Comparison of ENCODE assay signal across 22 cellular contexts in genomic region chr20:18986146-18986830, GRCh38.
DNase-seq lines count a peak whose midpoint lies in the region; ATAC-seq and TF ChIP-seq lines count a peak whose summit lies in the region.
"Had no signal": no experiment of that assay in that cellular context is flagged by ENCODE, and none has a peak within 500 bp of the region (broad histone marks: within the 10 kb centered on the region; RNA-seq: fewer than 3 reads in every experiment).

No MANE protein-coding gene starts in this region.

- no peak for TF ChIP-seq CTCF in adrenal gland (IDR thresholded peaks at IDR 0.05)
- no peak for TF ChIP-seq CTCF in mucosa of descending colon (IDR thresholded peaks at IDR 0.05)

- H3K36me3 ChIP-seq in adrenal gland (replicated peaks in 1 of 2) (no peaks in the 10 kb centered on the region), mucosa of descending colon (ENCODE audit: low read depth) (no peaks in the 10 kb centered on the region), subcutaneous abdominal adipose tissue (ENCODE audit: control insufficient read depth in 5 of 5, insufficient read depth in 5 of 5, low read length in 5 of 5) (no peaks in the 10 kb centered on the region)
- H3K36me3 ChIP-seq: BLaER1 treated with 17β-estradiol and CSF1 and Interleukin-3, amounts not matched to agents 10 nM and 100 nM; pancreas had no signal

- no peak overlapping the region for H3K4me3 Mint-ChIP-seq in immature natural killer cell
- H3K4me3 Mint-ChIP-seq: activated T-cell treated with anti-CD3 and anti-CD28 coated beads, Interleukin-2, amount 50 U/mL, for 24 hours; dendritic cell treated with granulocyte-macrophage colony-stimulating factor and Interleukin-4, amounts not matched to agents 40 ng/mL and 50 ng/mL, for 4 days; H9; natural killer cell treated with Interleukin-12 subunit alpha and Interleukin-12 subunit beta and Interleukin-15 and Interleukin-18, amount 100 ng/mL, for 72 hours had no signal

- no peaks in the 10 kb centered on the region for H3K36me3 Mint-ChIP-seq in immature natural killer cell
- H3K36me3 Mint-ChIP-seq: natural killer cell treated with Interleukin-12 subunit alpha and Interleukin-12 subunit beta and Interleukin-15 and Interleukin-18, amount 100 ng/mL, for 72 hours had no signal

- peak; percentile 5 for DNase-seq in Daoy (ENCODE audit: low read depth)
- peak in 4 of 7 donors; percentile 19 to 36 (median 32) for DNase-seq in adrenal gland
- no peak for DNase-seq in mucosa of descending colon
- no peak for DNase-seq in activated CD8-positive, alpha-beta memory T cell treated with anti-CD3 and anti-CD28 coated beads, Interleukin-2, amount 50 U/mL, for 48 hours
- no peak for DNase-seq in medulla oblongata (ENCODE audit: extremely low spot score)
- no peak for DNase-seq in immature natural killer cell
- no peak for DNase-seq in activated CD8-positive, alpha-beta memory T cell treated with anti-CD3 and anti-CD28 coated beads for 24 hours
- DNase-seq: ACHN; activated gamma-delta T cell treated with Interleukin-2 at 50 U/mL for 16 hours; activated T-cell treated with anti-CD3 and anti-CD28 coated beads, Interleukin-2, amount 50 U/mL, for 24 hours; H9; Kasumi-1; NCI-H1694 treated with DMSO at 0.1 percent for 48 hours; NCI-H2171 treated with DMSO at 0.1 percent for 48 hours; NCI-H524 treated with DMSO at 0.1 percent for 48 hours; T-helper 2 cell had no signal

- H3K4me1 Mint-ChIP-seq in immature natural killer cell: no peaks in the 10 kb centered on the region

- H3K4me3 ChIP-seq in adrenal gland: no peak overlapping the region
- no peak overlapping the region for H3K4me3 ChIP-seq in mucosa of descending colon
- no peak overlapping the region for H3K4me3 ChIP-seq in subcutaneous abdominal adipose tissue (ENCODE audit: low read depth in 1 of 5, low read length in 5 of 5)
- H3K4me3 ChIP-seq: BLaER1 treated with 17β-estradiol and CSF1 and Interleukin-3, amounts not matched to agents 10 nM and 100 nM; pancreas; SK-N-MC had no signal

- 54 to 66% (median 65%) methylated on average over 7 of the region's 7 CpGs for WGBS in adrenal gland, 4 donors

- H3K9me3 ChIP-seq in adrenal gland (replicated peaks in 1 of 3) (no peaks in the 10 kb centered on the region), mucosa of descending colon (no peaks in the 10 kb centered on the region), subcutaneous abdominal adipose tissue (ENCODE audit: control insufficient read depth in 5 of 5, low read length in 5 of 5) (no peaks in the 10 kb centered on the region)
- H3K9me3 ChIP-seq: BLaER1 treated with 17β-estradiol and CSF1 and Interleukin-3, amounts not matched to agents 10 nM and 100 nM; pancreas had no signal

- peaks cover 0 to 7% of the 10 kb centered on the region in 2 donors for H3K4me1 ChIP-seq in adrenal gland (replicated peaks in 1 of 2)
- H3K4me1 ChIP-seq in mucosa of descending colon (ENCODE audit: low read depth): no peaks in the 10 kb centered on the region
- peaks cover 2 to 37% (median 33%) of the 10 kb centered on the region in 5 donors for H3K4me1 ChIP-seq in subcutaneous abdominal adipose tissue (ENCODE audit: control insufficient read depth in 5 of 5, insufficient read depth in 5 of 5, low read length in 5 of 5)
- H3K4me1 ChIP-seq: BLaER1 treated with 17β-estradiol and CSF1 and Interleukin-3, amounts not matched to agents 10 nM and 100 nM; pancreas had no signal

- H3K27ac ChIP-seq in adrenal gland (peak overlapping the region in 1 of 5 donors; percentile 47), subcutaneous abdominal adipose tissue (ENCODE audit: low read depth, low read length) (peak overlapping the region; percentile 46)
- H3K27ac ChIP-seq: BLaER1 treated with 17β-estradiol and CSF1 and Interleukin-3, amounts not matched to agents 10 nM and 100 nM; pancreas; SK-N-MC had no signal

- intact Hi-C loops in adrenal gland (cut with DNase I) (no loop called here), mucosa of descending colon (cut with DNase I, micrococcal nuclease) (no loop called here)

- no peaks in the 10 kb centered on the region for H3K27me3 ChIP-seq in adrenal gland
- no peaks in the 10 kb centered on the region for H3K27me3 ChIP-seq in subcutaneous abdominal adipose tissue (ENCODE audit: control insufficient read depth in 5 of 5, insufficient read depth in 4 of 5, low read length in 5 of 5)
- H3K27me3 ChIP-seq: BLaER1 treated with 17β-estradiol and CSF1 and Interleukin-3, amounts not matched to agents 10 nM and 100 nM; pancreas had no signal

- TF ChIP-seq POLR2A in adrenal gland (IDR thresholded peaks at IDR 0.05): no peak

- peak; percentile 25 for ATAC-seq in mucosa of descending colon
- ATAC-seq: natural killer cell treated with Interleukin-12 subunit alpha and Interleukin-12 subunit beta and Interleukin-15 and Interleukin-18, amount 100 ng/mL, for 72 hours had no signal

- no peak overlapping the region for H3K9ac ChIP-seq in subcutaneous abdominal adipose tissue (ENCODE audit: low read length in 5 of 5)
- H3K9ac ChIP-seq: BLaER1 treated with 17β-estradiol and CSF1 and Interleukin-3, amounts not matched to agents 10 nM and 100 nM had no signal

- peaks cover 0 to 4% (median 3%) of the 10 kb centered on the region in 3 donors for H3K27me3 Mint-ChIP-seq in immature natural killer cell (ENCODE audit: low read depth in 3 of 3)
- H3K27me3 Mint-ChIP-seq: dendritic cell treated with granulocyte-macrophage colony-stimulating factor and Interleukin-4, amounts not matched to agents 40 ng/mL and 50 ng/mL, for 4 days had no signal

- no peak overlapping the region for H3K27ac Mint-ChIP-seq in immature natural killer cell
- H3K27ac Mint-ChIP-seq: activated T-cell treated with anti-CD3 and anti-CD28 coated beads, Interleukin-2, amount 50 U/mL, for 24 hours; dendritic cell treated with granulocyte-macrophage colony-stimulating factor and Interleukin-4, amounts not matched to agents 40 ng/mL and 50 ng/mL, for 4 days; H9; natural killer cell treated with Interleukin-12 subunit alpha and Interleukin-12 subunit beta and Interleukin-15 and Interleukin-18, amount 100 ng/mL, for 72 hours had no signal

- peaks cover 0 to 1% (median 0%) of the 10 kb centered on the region in 6 donors for H3K9me3 Mint-ChIP-seq in immature natural killer cell
- H3K9me3 Mint-ChIP-seq: activated T-cell treated with anti-CD3 and anti-CD28 coated beads, Interleukin-2, amount 50 U/mL, for 24 hours; dendritic cell treated with granulocyte-macrophage colony-stimulating factor and Interleukin-4, amounts not matched to agents 40 ng/mL and 50 ng/mL, for 4 days; H9; natural killer cell treated with Interleukin-12 subunit alpha and Interleukin-12 subunit beta and Interleukin-15 and Interleukin-18, amount 100 ng/mL, for 72 hours had no signal

Comparison
In these comparisons a context has a peak if more than half of its experiments do, and no peak if none do; other contexts are left out.
1. DNase-seq: peak in Daoy (single experiment) and adrenal gland (4 of 7); none in mucosa of descending colon (0 of 3), activated CD8-positive, alpha-beta memory T cell treated with anti-CD3 and anti-CD28 coated beads, Interleukin-2, amount 50 U/mL, for 48 hours (single experiment), medulla oblongata (single experiment), immature natural killer cell (0 of 3) and activated CD8-positive, alpha-beta memory T cell treated with anti-CD3 and anti-CD28 coated beads for 24 hours (single experiment).